In the genomic region with DNA sequence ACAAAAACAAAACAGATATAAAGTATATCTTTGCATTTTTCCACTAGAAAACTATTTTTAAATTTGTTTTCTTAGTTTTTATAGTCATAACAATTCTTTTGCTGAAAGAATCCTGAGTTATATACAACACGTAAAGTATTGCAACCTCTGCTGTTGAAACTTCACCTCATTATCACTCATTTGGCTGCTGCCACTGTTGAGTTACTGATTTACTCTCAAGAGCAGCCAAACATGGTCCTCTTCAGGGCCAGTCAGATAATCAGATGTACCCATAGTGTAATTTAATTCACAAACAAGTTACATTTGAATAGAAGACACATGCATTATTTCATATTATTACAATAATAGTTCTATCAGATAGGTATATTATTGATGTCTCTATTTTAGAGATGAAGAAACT, we compare ENCODE assay signal across 5 cellular contexts.
DNase-seq lines count a peak whose midpoint lies in the region; ATAC-seq, FAIRE-seq and TF ChIP-seq lines count a peak whose summit lies in the region.
"Not testable (repeated sequence)": the region's sequence is repeated elsewhere in the genome, so short reads cannot be mapped to it uniquely, and the experiment has no call there.

No MANE protein-coding gene starts in this region.

- CTCF ChIA-PET in A549 (lab: Yijun Ruan, JAX): not testable (repeated sequence)

- 6% methylated on average over 1 of the region's 1 CpG for WGBS in A549 (ENCODE audit: missing lambda C conversion rate)
- WGBS in pancreas, 2 donors: no CpG with 5 or more reads among the region's 1 CpG

- H3K4me1 ChIP-seq in A549, pancreas: not testable (repeated sequence)

- not testable (repeated sequence) for H3K4me2 ChIP-seq in A549

- H3K36me3 ChIP-seq in pancreas: not testable (repeated sequence)

- not testable (repeated sequence) for ATAC-seq in A549, pancreas
- peak; percentile 79 for ATAC-seq in left lobe of liver

- TF ChIP-seq POLR2A in A549 (IDR thresholded peaks at IDR 0.05; ENCODE audit: low read length): not testable (repeated sequence)

- intact Hi-C loops in pancreas (cut with DNase I): not testable (repeated sequence)

- TF ChIP-seq CTCF in A549 (IDR thresholded peaks at IDR 0.05); pancreas (IDR thresholded peaks at IDR 0.05): not testable (repeated sequence)

- H3K27ac ChIP-seq in A549, pancreas: not testable (repeated sequence)

- H3K4me3 ChIP-seq in A549, pancreas: not testable (repeated sequence)

- not testable (repeated sequence) for H3K9me3 ChIP-seq in A549, pancreas

- DNase-seq in A549 (ENCODE audit: low read depth in 1 of 2, low spot score in 1 of 2); GM18507 (ENCODE audit: extremely low spot score, insufficient read length, low read depth); left lobe of liver (ENCODE audit: low spot score); pancreas: not testable (repeated sequence)

- H3K27me3 ChIP-seq in pancreas: not testable (repeated sequence)

- POLR2A ChIA-PET in A549 (lab: Yijun Ruan, JAX): not testable (repeated sequence)

- FAIRE-seq in A549 (lab: Jason Lieb, UNC) (peak; percentile 70), GM18507 (lab: Jason Lieb, UNC) (peak; percentile 53), islet of Langerhans (lab: Jason Lieb, UNC) (peak; percentile 33), pancreas (lab: Jason Lieb, UNC) (peak; percentile 47)

- not testable (repeated sequence) for TF ChIP-seq EP300 in A549 (IDR thresholded peaks at IDR 0.05)

- TF ChIP-seq RAD21 in A549 (conservative IDR thresholded peaks at IDR 0.05 in 1 of 2, IDR thresholded peaks at IDR 0.05 in 1 of 2): not testable (repeated sequence)
